In genomic region chr22:23893446-23893956, GRCh38 we compare ENCODE assay signal across 8 cellular contexts. TPM values are rescaled to one million over a fixed set of nuclear protein-coding genes. Genes with fewer than 3 reads are reported as not detected.
DNase-seq lines count a peak whose midpoint lies in the region; ATAC-seq and TF ChIP-seq lines count a peak whose summit lies in the region.

No MANE protein-coding gene starts in this region.

- H3K4me1 Mint-ChIP-seq in naive thymus-derived CD4-positive, alpha-beta T cell = peaks cover 12 to 39% (median 30%) of the 10 kb centered on the region in 7 donors

- peak overlapping the region; percentile 95 for H3K4me2 ChIP-seq in KMS-11

- H3K9ac ChIP-seq in KMS-11 = peak overlapping the region; percentile 98
- H3K9ac ChIP-seq in colonic mucosa (ENCODE audit: low read depth in 2 of 2, low read length in 2 of 2) = peak overlapping the region; percentile 85 to 89

- H2AFZ ChIP-seq in KMS-11 (ENCODE audit: low read depth) = peak overlapping the region; percentile 98

- no peak for TF ChIP-seq CTCF in AG09309 (IDR thresholded peaks at IDR 0.05; ENCODE audit: control insufficient read depth, insufficient read depth, low read depth, low read length, missing control alignments)
- no peak for TF ChIP-seq CTCF in KMS-11 (conservative IDR thresholded peaks at IDR 0.05; ENCODE audit: low read depth, low read length)
- no peak for TF ChIP-seq CTCF in colonic mucosa (IDR thresholded peaks at IDR 0.05)

- H3K27me3 ChIP-seq in KMS-11 (ENCODE audit: insufficient read depth, low read depth) (no peaks in the 10 kb centered on the region), colonic mucosa (no peaks in the 10 kb centered on the region)
- no peaks in the 10 kb centered on the region for H3K27me3 ChIP-seq in naive thymus-derived CD4-positive, alpha-beta T cell (ENCODE audit: control insufficient read depth in 2 of 2, insufficient read depth in 2 of 2, low read length in 2 of 2)

- peak overlapping the region; percentile 88 to 97 (median 94) for H3K4me3 Mint-ChIP-seq in naive thymus-derived CD4-positive, alpha-beta T cell

- H3K4me1 ChIP-seq in KMS-11 (ENCODE audit: low read depth, poor library complexity, severe bottlenecking) (peaks cover 24% of the 10 kb centered on the region), colonic mucosa (peaks cover 4% of the 10 kb centered on the region)
- H3K4me1 ChIP-seq in naive thymus-derived CD4-positive, alpha-beta T cell (ENCODE audit: control insufficient read depth in 2 of 2, insufficient read depth in 2 of 2, low read length in 2 of 2) = peaks cover 16% of the 10 kb centered on the region in 2 donors

- DNase-seq in AG09309 (ENCODE audit: low read depth) (no peak), colonic mucosa (no peak), DMS153 (lab: John Stamatoyannopoulos, UW) (no peak), sciatic nerve (ENCODE audit: low spot score) (no peak), T1000 (lab: John Stamatoyannopoulos, UW) (no peak), midbrain (lab: John Stamatoyannopoulos, UW) (no peak)
- peak in 1 of 9 donors; percentile 21 for DNase-seq in naive thymus-derived CD4-positive, alpha-beta T cell

- H3K27ac Mint-ChIP-seq in naive thymus-derived CD4-positive, alpha-beta T cell = peak overlapping the region; percentile 92 to 100 (median 97)

- H3K27me3 Mint-ChIP-seq in naive thymus-derived CD4-positive, alpha-beta T cell = no peaks in the 10 kb centered on the region

- intact Hi-C loops in colonic mucosa (cut with DNase I) = no loop called here
- intact Hi-C loops in naive thymus-derived CD4-positive, alpha-beta T cell (cut with micrococcal nuclease) = loop anchor here in 1 of 2 donors (5.0 kb wide), 3 partner anchors 36 to 751 kb away; partner anchors contain the start of genes RSPH14 and SLC2A11
- intact Hi-C loops in sciatic nerve (cut with DNase I) = no loop called here

- ATAC-seq in naive thymus-derived CD4-positive, alpha-beta T cell = no peak
- no peak for ATAC-seq in sciatic nerve

- H3K27ac ChIP-seq in KMS-11 (peak overlapping the region; percentile 97), colonic mucosa (peak overlapping the region; percentile 96)
- peak overlapping the region; percentile 93 for H3K27ac ChIP-seq in naive thymus-derived CD4-positive, alpha-beta T cell (ENCODE audit: low read depth, low read length)

- H3K4me3 ChIP-seq in AG09309 (ENCODE audit: control insufficient read depth, low read depth, low read length) (peak overlapping the region; percentile 83), KMS-11 (IDR thresholded peaks at IDR 0.05; ENCODE audit: insufficient read depth, low read depth, low read length) (no peak overlapping the region), colonic mucosa (peak overlapping the region; percentile 78)
- peak overlapping the region; percentile 88 for H3K4me3 ChIP-seq in naive thymus-derived CD4-positive, alpha-beta T cell (ENCODE audit: low read length)

- peaks cover 21% of the 10 kb centered on the region for H3K79me2 ChIP-seq in KMS-11 (ENCODE audit: insufficient read depth, low read depth)

- no peaks in the 10 kb centered on the region for H3K9me3 ChIP-seq in colonic mucosa
- H3K9me3 ChIP-seq in naive thymus-derived CD4-positive, alpha-beta T cell (ENCODE audit: control insufficient read depth in 2 of 3, low read length in 3 of 3) = no peaks in the 10 kb centered on the region

- no peaks in the 10 kb centered on the region for H4K20me1 ChIP-seq in KMS-11 (ENCODE audit: insufficient read depth)

- H3K36me3 ChIP-seq in KMS-11 (ENCODE audit: insufficient read depth) (peaks cover 2% of the 10 kb centered on the region; the same call in 1 of the 2 replicates), colonic mucosa (peaks cover 5% of the 10 kb centered on the region)
- H3K36me3 ChIP-seq in naive thymus-derived CD4-positive, alpha-beta T cell (ENCODE audit: control insufficient read depth in 2 of 3, insufficient read depth in 3 of 3, low read length in 3 of 3) = peaks cover 0 to 34% (median 0%) of the 10 kb centered on the region in 3 experiments

- POLR2A ChIA-PET in naive thymus-derived CD4-positive, alpha-beta T cell (lab: Charles Lee) = interaction anchor here (0.6 to 3.9 kb wide), 15 partner anchors 18 to 534 kb away, joined by 3 to 67 read pairs (median 4); partner anchors contain the start of genes ADORA2A, CABIN1, DERL3 and SLC2A11

- CTCF ChIA-PET in naive thymus-derived CD4-positive, alpha-beta T cell (lab: Charles Lee) = interaction anchor here (1.0 to 1.6 kb wide), 6 partner anchors 23 to 117 kb away, joined by 3 to 6 read pairs (median 4); partner anchors contain the start of genes CABIN1 and SLC2A11

- peaks cover 0 to 1% (median 0%) of the 10 kb centered on the region in 11 donors for H3K9me3 Mint-ChIP-seq in naive thymus-derived CD4-positive, alpha-beta T cell

- H3K36me3 Mint-ChIP-seq in naive thymus-derived CD4-positive, alpha-beta T cell = peaks cover 0 to 25% (median 4%) of the 10 kb centered on the region in 5 donors

RNA-seq across cellular contexts. Expression of gene MIF, which starts 0.7 kb away (rescaled TPM):
- total RNA-seq in colonic mucosa (100 to 1,000 TPM; 621 to 869 TPM), sciatic nerve (229 TPM)
- 1,000 to 10,000 TPM in 1 of 5 experiments, 100 to 1,000 TPM in 4; 179 to 1,010 (median 197) TPM for total RNA-seq in naive thymus-derived CD4-positive, alpha-beta T cell
- polyA plus RNA-seq in naive thymus-derived CD4-positive, alpha-beta T cell = 1,000 to 10,000 TPM in 1 of 2 donors, 100 to 1,000 TPM in 1; 945 to 1,099 TPM

RNA-seq across cellular contexts. Expression of gene SLC2A11, which starts 35.8 kb away (rescaled TPM):
- total RNA-seq in colonic mucosa (1 to 10 TPM; 8.3 to 9.6 TPM), sciatic nerve (13.6 TPM)
- total RNA-seq in naive thymus-derived CD4-positive, alpha-beta T cell = 10 to 100 TPM; 10.5 to 29.7 (median 14.7) TPM
- 1 to 10 TPM; 5.9 to 8.3 TPM for polyA plus RNA-seq in naive thymus-derived CD4-positive, alpha-beta T cell

RNA-seq across cellular contexts. Expression of gene DERL3, which starts 54.7 kb away (rescaled TPM):
- total RNA-seq in colonic mucosa = 10 to 100 TPM in 1 of 2 donors, 1 to 10 TPM in 1; 9.1 to 20.2 TPM
- total RNA-seq in naive thymus-derived CD4-positive, alpha-beta T cell = 10 to 100 TPM in 1 of 5 experiments, 1 to 10 TPM in 4; 1.6 to 16.2 (median 6.5) TPM
- polyA plus RNA-seq in naive thymus-derived CD4-positive, alpha-beta T cell = not detected
- 2.7 TPM for total RNA-seq in sciatic nerve
